ENCODE assay signal across 22 cellular contexts in genomic region chr15:66078196-66078928, GRCh38.
DNase-seq lines count a peak whose midpoint lies in the region; ATAC-seq, FAIRE-seq and TF ChIP-seq lines count a peak whose summit lies in the region.
"Had no signal": no experiment of that assay in that cellular context is flagged by ENCODE, and none has a peak within 500 bp of the region (broad histone marks: within the 10 kb centered on the region; RNA-seq: fewer than 3 reads in every experiment).

No MANE protein-coding gene starts in this region.

- FAIRE-seq in frontal cortex (lab: Jason Lieb, UNC) = no peak
- FAIRE-seq: A549, endothelial cell of umbilical vein, K562 had no signal

- intact Hi-C loops in cardiac septum (cut with DNase I) = no loop called here
- intact Hi-C loops in Right ventricle myocardium superior (cut with DNase I) = no loop called here

- H3K36me3 ChIP-seq in WERI-Rb-1 = no peaks in the 10 kb centered on the region
- H3K36me3 ChIP-seq: BLaER1 treated with 17β-estradiol and CSF1 and Interleukin-3, amounts not matched to agents 10 nM and 100 nM; upper lobe of right lung had no signal

- TF ChIP-seq CTCF in WERI-Rb-1 (IDR thresholded peaks at IDR 0.05; ENCODE audit: low read depth, low read length) = 0 out of 2 replicates have a peak, but pooled peaks have one; percentile 13

- no peaks in the 10 kb centered on the region for H3K27me3 ChIP-seq in WERI-Rb-1 (ENCODE audit: insufficient read depth, low read depth, severe bottlenecking)
- H3K27me3 ChIP-seq: BLaER1 treated with 17β-estradiol and CSF1 and Interleukin-3, amounts not matched to agents 10 nM and 100 nM had no signal

- ATAC-seq in Right ventricle myocardium superior (ENCODE audit: poor library complexity) (no peak), GM21723 (IDR thresholded peaks at IDR 0.05; ENCODE audit: unreplicated experiment) (no peak)
- ATAC-seq: A549; activated CD8-positive, alpha-beta T cell treated with anti-CD3 and anti-CD28 coated beads, Interleukin-2, amount 10 ng/mL, durations not matched to agents 7 days and 5 days; activated T-cell treated with anti-CD3 and anti-CD28 coated beads, Interleukin-2, amount 50 U/mL, for 4 hours; K562; upper lobe of right lung had no signal

- H3K9me3 ChIP-seq in WERI-Rb-1 (ENCODE audit: severe bottlenecking) = no peaks in the 10 kb centered on the region
- H3K9me3 ChIP-seq: A549; BLaER1 treated with 17β-estradiol and CSF1 and Interleukin-3, amounts not matched to agents 10 nM and 100 nM; upper lobe of right lung had no signal

- no peak overlapping the region for H3K27ac ChIP-seq in WERI-Rb-1
- H3K27ac ChIP-seq: A549; BLaER1 treated with 17β-estradiol and CSF1 and Interleukin-3, amounts not matched to agents 10 nM and 100 nM; upper lobe of right lung; VCaP had no signal

- no peak overlapping the region for H3K4me3 ChIP-seq in WERI-Rb-1 (ENCODE audit: low read depth, low read length)
- H3K4me3 ChIP-seq: A549; BLaER1 treated with 17β-estradiol and CSF1 and Interleukin-3, amounts not matched to agents 10 nM and 100 nM; K562; upper lobe of right lung had no signal

- DNase-seq in cardiac septum (ENCODE audit: low spot score) (peak; percentile 65), Right ventricle myocardium superior (no peak), WERI-Rb-1 (no peak), kidney glomerular epithelial cell (lab: John Stamatoyannopoulos, UW) (peak; percentile 21), middle frontal gyrus (ENCODE audit: extremely low spot score, low spot score) (no peak), frontal cortex (ENCODE audit: low spot score in 2 of 2) (no peak), mucosa of gallbladder (ENCODE audit: low spot score) (no peak)
- DNase-seq: activated CD8-positive, alpha-beta T cell treated with anti-CD3 and anti-CD28 coated beads, Interleukin-2, amount 10 ng/mL, durations not matched to agents 7 days and 5 days; activated T-cell treated with anti-CD3 and anti-CD28 coated beads, Interleukin-2, amount 50 U/mL, for 4 hours; midbrain; MV-4-11; NCI-H2081; NCI-H526; OCI-M1; stimulated activated CD4-positive, alpha-beta T cell treated with anti-CD3 and anti-CD28 coated beads, Interleukin-4, amount 100 ng/mL, for 4 hours; upper lobe of right lung had no signal

Comparison
In these comparisons a context has a peak if more than half of its experiments do, and no peak if none do; other contexts are left out.
1. DNase-seq: peak in cardiac septum (single experiment) and kidney glomerular epithelial cell (single experiment); none in Right ventricle myocardium superior (single experiment), WERI-Rb-1 (single experiment), middle frontal gyrus (single experiment), frontal cortex (0 of 2) and mucosa of gallbladder (single experiment).